21 cellular contexts compared by ENCODE assay signal in genomic region chr14:26859483-26859882, GRCh38.
DNase-seq lines count a peak whose midpoint lies in the region; ATAC-seq and TF ChIP-seq lines count a peak whose summit lies in the region.
"Had no signal": no experiment of that assay in that cellular context is flagged by ENCODE, and none has a peak within 500 bp of the region (broad histone marks: within the 10 kb centered on the region; RNA-seq: fewer than 3 reads in every experiment).

No MANE protein-coding gene starts in this region.

- peaks cover 16% of the 10 kb centered on the region for H3K4me1 Mint-ChIP-seq in neural crest cell
- H3K4me1 Mint-ChIP-seq: B cell had no signal

- H3K36me3 ChIP-seq in heart right ventricle (no peaks in the 10 kb centered on the region), body of pancreas (replicated peaks in 1 of 2; ENCODE audit: insufficient read depth in 1 of 2, low read depth in 2 of 2) (no peaks in the 10 kb centered on the region)
- H3K36me3 ChIP-seq: BLaER1 treated with 17β-estradiol and CSF1 and Interleukin-3, amounts not matched to agents 10 nM and 100 nM had no signal

- TF ChIP-seq POLR2A in body of pancreas (IDR thresholded peaks at IDR 0.05): no peak

- H3K27me3 ChIP-seq in heart right ventricle (no peaks in the 10 kb centered on the region), body of pancreas (no peaks in the 10 kb centered on the region)

- TF ChIP-seq CTCF in heart right ventricle (IDR thresholded peaks at IDR 0.05) (no peak), neural crest cell (conservative IDR thresholded peaks at IDR 0.05) (no peak), body of pancreas (IDR thresholded peaks at IDR 0.05) (no peak)

- intact Hi-C loops in Right ventricle myocardium inferior (cut with DNase I) (no loop called here), heart right ventricle (cut with DNase I) (no loop called here), sciatic nerve (cut with DNase I) (no loop called here), body of pancreas (cut with DNase I) (no loop called here)

- H3K9me3 Mint-ChIP-seq in neural crest cell: peaks cover 3% of the 10 kb centered on the region

- peak overlapping the region; percentile 39 for H3K27ac Mint-ChIP-seq in neural crest cell (ENCODE audit: unreplicated experiment)
- H3K27ac Mint-ChIP-seq: B cell; CD4-positive, alpha-beta T cell; CD8-positive, alpha-beta T cell had no signal

- H3K36me3 Mint-ChIP-seq in neural crest cell (ENCODE audit: low read depth): peaks cover 2% of the 10 kb centered on the region
- H3K36me3 Mint-ChIP-seq: CD8-positive, alpha-beta T cell had no signal

- in situ Hi-C loops in SK-MEL-5 (cut with HindIII; ENCODE audit: low pct_unique_long_range_greater_than_20kb, low sequenced_read_pairs): no loop called here

- H3K27ac ChIP-seq in heart right ventricle (no peak overlapping the region), body of pancreas (no peak overlapping the region)
- H3K27ac ChIP-seq: 22Rv1; A549; BLaER1 treated with 17β-estradiol and CSF1 and Interleukin-3, amounts not matched to agents 10 nM and 100 nM; C4-2B had no signal

- H3K4me3 ChIP-seq in heart right ventricle (no peak overlapping the region), body of pancreas (no peak overlapping the region)
- H3K4me3 ChIP-seq: A549; BLaER1 treated with 17β-estradiol and CSF1 and Interleukin-3, amounts not matched to agents 10 nM and 100 nM; GM12878 had no signal

- H3K4me1 ChIP-seq in heart right ventricle (peaks cover 0 to 15% (median 5%) of the 10 kb centered on the region in 9 donors), body of pancreas (peaks cover 14% of the 10 kb centered on the region)
- H3K4me1 ChIP-seq: A549, Caco-2 had no signal

- ATAC-seq in Right ventricle myocardium inferior (peak; percentile 50), heart right ventricle (no peak), sciatic nerve (peak; percentile 52), body of pancreas (no peak)
- ATAC-seq: A549; CD8-positive, alpha-beta T cell; GM12878 had no signal

- peaks cover 0 to 3% (median 0%) of the 10 kb centered on the region in 11 donors for H3K9me3 ChIP-seq in heart right ventricle
- no peaks in the 10 kb centered on the region for H3K9me3 ChIP-seq in body of pancreas
- H3K9me3 ChIP-seq: A549; BLaER1 treated with 17β-estradiol and CSF1 and Interleukin-3, amounts not matched to agents 10 nM and 100 nM; Caco-2 had no signal

- no peak overlapping the region for H3K4me3 Mint-ChIP-seq in neural crest cell
- H3K4me3 Mint-ChIP-seq: B cell; CD4-positive, alpha-beta T cell; CD8-positive, alpha-beta T cell had no signal

- DNase-seq in Right ventricle myocardium inferior (ENCODE audit: missing footprints) (no peak), heart right ventricle (no peak), SK-MEL-5 (ENCODE audit: low read depth, low spot score) (peak; percentile 94), neural crest cell (ENCODE audit: low read depth, low spot score) (no peak), sciatic nerve (ENCODE audit: low spot score) (no peak), KG1 (lab: John Stamatoyannopoulos, UW) (no peak), NCI-H2171 (lab: John Stamatoyannopoulos, UW) (no peak), body of pancreas (no peak)
- DNase-seq: AML-193; Caco-2; Calu3; CD4-positive, alpha-beta T cell; CD8-positive, alpha-beta T cell; DMS79 treated with DMSO at 0.1 percent for 48 hours; GDM1 had no signal

- WGBS in heart right ventricle, 2 donors: 69 to 75% methylated on average over 2 of the region's 2 CpGs
- WGBS in body of pancreas, 2 donors: 78 to 80% methylated on average over 2 of the region's 2 CpGs

- no peaks in the 10 kb centered on the region for H3K27me3 Mint-ChIP-seq in neural crest cell (ENCODE audit: low read depth)
- H3K27me3 Mint-ChIP-seq: B cell; CD4-positive, alpha-beta T cell had no signal

Comparison
In these comparisons a context has a peak if more than half of its experiments do, and no peak if none do; other contexts are left out.
1. ATAC-seq: peak in Right ventricle myocardium inferior (single experiment) and sciatic nerve (single experiment); none in heart right ventricle (0 of 8) and body of pancreas (single experiment).